ENCODE assay signal across 8 cellular contexts in the genomic region with DNA sequence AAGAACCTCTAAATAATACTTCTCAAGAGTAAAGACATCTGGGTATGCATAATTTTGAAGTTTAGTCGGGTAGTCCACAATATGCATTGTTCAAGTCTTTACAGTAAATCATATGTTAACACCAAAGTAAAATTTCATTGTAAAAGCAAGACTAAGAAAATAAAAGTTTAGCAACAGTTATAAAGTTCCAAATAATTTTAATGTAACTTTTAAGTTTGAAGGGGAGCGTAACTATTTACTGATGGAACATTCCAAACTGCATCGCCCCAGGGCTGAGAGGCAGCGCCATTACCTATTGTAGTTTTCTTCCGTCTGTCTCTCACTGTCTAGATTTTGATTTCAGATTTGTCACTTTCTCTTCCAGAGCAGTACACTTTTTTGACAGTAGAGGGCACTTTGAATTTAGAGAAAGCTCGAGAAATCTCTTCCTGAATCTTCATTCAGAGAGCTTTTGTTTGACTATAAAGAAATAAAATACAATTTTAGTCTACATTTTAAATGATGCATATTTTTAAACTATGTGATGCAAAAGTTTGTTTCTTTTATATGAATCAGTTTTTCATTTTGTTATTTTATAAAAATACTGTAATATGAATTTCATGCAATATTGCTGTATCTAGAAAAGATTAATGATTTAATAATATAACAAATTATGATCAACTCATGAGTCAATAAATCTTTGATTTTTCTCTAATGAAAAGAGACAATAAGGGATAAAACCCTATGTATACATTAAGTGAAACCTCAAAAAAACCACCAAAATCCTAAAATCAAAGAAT.
DNase-seq lines count a peak whose midpoint lies in the region; ATAC-seq and TF ChIP-seq lines count a peak whose summit lies in the region.

No MANE protein-coding gene starts in this region.

- intact Hi-C loops in tibial artery (cut with DNase I; ENCODE audit: low total_unique reads), result loop anchor here (5.0 to 10.0 kb wide), 2 partner anchors 799 to 1131 kb away; no protein-coding TSS in a partner anchor

- no peaks in the 10 kb centered on the region for H3K27me3 ChIP-seq in tibial artery

- H3K9me3 ChIP-seq in tibial artery, result no peaks in the 10 kb centered on the region

- peak; percentile 46 for DNase-seq in AG20443 (ENCODE audit: low spot score)
- DNase-seq in NCI-H2081 (lab: John Stamatoyannopoulos, UW), result peak; percentile 79 to 89
- peak; percentile 92 for DNase-seq in inferior parietal cortex (ENCODE audit: extremely low spot score)
- no peak for DNase-seq in tibial artery
- DNase-seq in activated gamma-delta T cell treated with Interleukin-2 at 50 U/mL for 16 hours, result no peak

- H3K27ac ChIP-seq in VCaP (no peak overlapping the region), tibial artery (no peak overlapping the region)

- H3K36me3 ChIP-seq in tibial artery, result no peaks in the 10 kb centered on the region

- peak; percentile 88 for TF ChIP-seq CTCF in VCaP (conservative IDR thresholded peaks at IDR 0.05)
- peak; percentile 76 to 77 for TF ChIP-seq CTCF in tibial artery (IDR thresholded peaks at IDR 0.05)

- H3K4me1 ChIP-seq in tibial artery, result peaks cover 0 to 29% (median 9%) of the 10 kb centered on the region in 4 donors

- ATAC-seq in GM18867 (IDR thresholded peaks at IDR 0.05; ENCODE audit: unreplicated experiment), result peak; percentile 82
- peak; percentile 78 for ATAC-seq in HG03060 (IDR thresholded peaks at IDR 0.05; ENCODE audit: low read depth, unreplicated experiment)

- H3K4me3 ChIP-seq in tibial artery, result no peak overlapping the region

Comparison
In these comparisons a context has a peak if more than half of its experiments do, and no peak if none do; other contexts are left out.
1. DNase-seq: peak in AG20443 (single experiment), NCI-H2081 (2 of 2) and inferior parietal cortex (single experiment); none in tibial artery (0 of 2) and activated gamma-delta T cell treated with Interleukin-2 at 50 U/mL for 16 hours (single experiment).